In genomic region chr12:26196424-26196722, GRCh38 we compare ENCODE assay signal across 10 cellular contexts. TPM values are rescaled to one million over a fixed set of nuclear protein-coding genes. Genes with fewer than 3 reads are reported as not detected.
DNase-seq lines count a peak whose midpoint lies in the region; ATAC-seq, FAIRE-seq and TF ChIP-seq lines count a peak whose summit lies in the region.
"Had no signal": no experiment of that assay in that cellular context is flagged by ENCODE, and none has a peak within 500 bp of the region (broad histone marks: within the 10 kb centered on the region; RNA-seq: fewer than 3 reads in every experiment).

No MANE protein-coding gene starts in this region.

- H2AFZ ChIP-seq in keratinocyte (ENCODE audit: control insufficient read depth, low read length) (peak overlapping the region; percentile 97), smooth muscle cell (ENCODE audit: low read depth) (peak overlapping the region; percentile 86)

- H3K9ac ChIP-seq in HUES48 (ENCODE audit: low read depth, low read length) (no peak overlapping the region), keratinocyte (ENCODE audit: control insufficient read depth, extremely low read depth, insufficient read depth, low read length) (peak overlapping the region; percentile 34), smooth muscle cell (ENCODE audit: low read depth) (peak overlapping the region; percentile 67)

- dilution Hi-C loops in keratinocyte (cut with MboI; ENCODE audit: extremely low pct_ligation_motif_present, low sequenced_read_pairs) = no loop called here

- intact Hi-C loops in body of pancreas (cut with DNase I) = no loop called here

- H4K20me1 ChIP-seq in keratinocyte (ENCODE audit: control insufficient read depth, extremely low read depth, insufficient read depth, low read length) = no peaks in the 10 kb centered on the region
- no peaks in the 10 kb centered on the region for H4K20me1 ChIP-seq in smooth muscle cell (ENCODE audit: low read depth)

- H3K27ac ChIP-seq in HUES48 (ENCODE audit: low read depth, low read length) (no peak overlapping the region), body of pancreas (peak overlapping the region; percentile 70 to 86 (median 78)), keratinocyte (ENCODE audit: control insufficient read depth, insufficient read depth, low read length) (no peak overlapping the region), smooth muscle cell (ENCODE audit: low read depth) (peak overlapping the region; percentile 87)

- H3K4me2 ChIP-seq in keratinocyte (ENCODE audit: control insufficient read depth, extremely low read depth, insufficient read depth, low read depth, low read length) (peak overlapping the region; percentile 82), smooth muscle cell (peak overlapping the region; percentile 92)

- peaks cover 26% of the 10 kb centered on the region for H3F3A ChIP-seq in smooth muscle cell (ENCODE audit: low read depth)

- H3K9me1 ChIP-seq in keratinocyte (ENCODE audit: control insufficient read depth, extremely low read depth, insufficient read depth, low read length) = no peaks in the 10 kb centered on the region

- H3K4me3 ChIP-seq in HUES48 (ENCODE audit: low read depth, low read length) (peak overlapping the region; percentile 63), body of pancreas (no peak overlapping the region), keratinocyte (ENCODE audit: control insufficient read depth in 2 of 3, extremely low read depth in 1 of 3, insufficient read depth in 2 of 3, low read depth in 1 of 3, low read length in 3 of 3) (peak overlapping the region in 1 of 3 experiments; percentile 72), smooth muscle cell (peak overlapping the region; percentile 58)

- DNase-seq in body of pancreas = no peak
- no peak for DNase-seq in keratinocyte (ENCODE audit: low read depth, low spot score)
- DNase-seq in smooth muscle cell (lab: John Stamatoyannopoulos, UW; ENCODE audit: unreplicated experiment) = no peak
- DNase-seq in NCI-H2107 (lab: John Stamatoyannopoulos, UW) = no peak
- no peak for DNase-seq in NCI-H69 (lab: John Stamatoyannopoulos, UW)
- DNase-seq: effector CD4-positive, alpha-beta T cell; NCI-H2081 had no signal

- H3K79me2 ChIP-seq in keratinocyte (ENCODE audit: control insufficient read depth, insufficient read depth, low read length) (no peaks in the 10 kb centered on the region), smooth muscle cell (ENCODE audit: low read depth) (no peaks in the 10 kb centered on the region)

- H3K4me1 ChIP-seq in HUES48 (ENCODE audit: control insufficient read depth, insufficient read depth, low read length) = 0 out of 2 replicates have a peak, but pooled peaks cover 4% of the 10 kb centered on the region
- peaks cover 10% of the 10 kb centered on the region for H3K4me1 ChIP-seq in body of pancreas
- peaks cover 16% of the 10 kb centered on the region for H3K4me1 ChIP-seq in keratinocyte (ENCODE audit: control insufficient read depth, extremely low read depth, insufficient read depth, low read length)
- peaks cover 9% of the 10 kb centered on the region for H3K4me1 ChIP-seq in smooth muscle cell (ENCODE audit: low read depth)

- no peaks in the 10 kb centered on the region for H3K9me3 ChIP-seq in HUES48 (ENCODE audit: control insufficient read depth, insufficient read depth, low read length)
- H3K9me3 ChIP-seq in body of pancreas = no peaks in the 10 kb centered on the region
- no peaks in the 10 kb centered on the region for H3K9me3 ChIP-seq in keratinocyte (ENCODE audit: control insufficient read depth, low read depth, low read length)
- H3K9me3 ChIP-seq in smooth muscle cell (replicated peaks; ENCODE audit: low read depth) = no peaks in the 10 kb centered on the region

- ATAC-seq in body of pancreas (peak; percentile 11), HG02642 (IDR thresholded peaks at IDR 0.05; ENCODE audit: poor library complexity, unreplicated experiment) (no peak), GM21786 (IDR thresholded peaks at IDR 0.05; ENCODE audit: unreplicated experiment) (no peak)

- H3K36me3 ChIP-seq in HUES48 (ENCODE audit: control insufficient read depth, insufficient read depth, low read length) (no peaks in the 10 kb centered on the region), body of pancreas (replicated peaks in 1 of 2; ENCODE audit: insufficient read depth in 1 of 2, low read depth in 2 of 2) (no peaks in the 10 kb centered on the region), keratinocyte (ENCODE audit: control insufficient read depth in 2 of 2, extremely low read depth in 1 of 2, insufficient read depth in 2 of 2, low read length in 2 of 2) (no peaks in the 10 kb centered on the region), smooth muscle cell (ENCODE audit: low read depth) (no peaks in the 10 kb centered on the region)

- TF ChIP-seq POLR2A in body of pancreas (IDR thresholded peaks at IDR 0.05) = no peak

- 58 to 69% methylated on average over 5 of the region's 5 CpGs for WGBS in body of pancreas, 2 donors
- 45% methylated on average over 5 of the region's 5 CpGs for WGBS in smooth muscle cell (ENCODE audit: low lambda C conversion rate)

- TF ChIP-seq CTCF in body of pancreas (IDR thresholded peaks at IDR 0.05) = no peak
- TF ChIP-seq CTCF in keratinocyte (optimal IDR thresholded peaks at IDR 0.05 in 1 of 3, IDR thresholded peaks at IDR 0.05 in 1 of 3, conservative IDR thresholded peaks at IDR 0.05 in 1 of 3; ENCODE audit: extremely low read depth in 1 of 3, insufficient read depth in 2 of 3, low read length in 3 of 3) = no peak
- TF ChIP-seq CTCF in smooth muscle cell (IDR thresholded peaks at IDR 0.05; ENCODE audit: borderline replicate concordance, insufficient read depth, poor library complexity, severe bottlenecking) = no peak

- FAIRE-seq in keratinocyte (lab: Jason Lieb, UNC) = no peak

- H3K27me3 ChIP-seq in HUES48 (ENCODE audit: control insufficient read depth, insufficient read depth, low read length) (peaks cover 51% of the 10 kb centered on the region), body of pancreas (no peaks in the 10 kb centered on the region), keratinocyte (ENCODE audit: control insufficient read depth, extremely low read depth, insufficient read depth, low read length) (no peaks in the 10 kb centered on the region), smooth muscle cell (ENCODE audit: low read depth) (no peaks in the 10 kb centered on the region)

RNA-seq across cellular contexts. Expression of gene SSPN, which starts 1.0 kb away (rescaled TPM):
- total RNA-seq in body of pancreas (1 to 10 TPM; 3.3 to 6.7 TPM), smooth muscle cell (24.4 and 31.9 TPM in 2 replicates)
- polyA plus RNA-seq in keratinocyte (1.0 to 2.8 TPM (median 2.0 TPM) in 3 replicates), smooth muscle cell (18.8 and 22.6 TPM in 2 replicates)
- polyA plus RNA-seq in keratinocyte (2011; ENCODE audit: low read depth) = 0.47 TPM
- 2.2 and 2.6 TPM in 2 replicates for polyA plus RNA-seq in keratinocyte (2011; cell fraction: cytosol; rRNA removed)
- 1.4 and 2.2 TPM in 2 replicates for polyA plus RNA-seq in keratinocyte (2011; cell fraction: nucleus; rRNA removed)
- 1.4 and 2.0 TPM in 2 replicates for polyA plus RNA-seq in keratinocyte (2012; ENCODE audit: low replicate concordance)
- polyA minus RNA-seq in keratinocyte = 2.2 to 8.6 TPM (median 4.2 TPM) in 3 replicates
- 3.1 TPM for polyA minus RNA-seq in keratinocyte (2011; cell fraction: cytosol; rRNA and poly(A)+ RNA removed)
- polyA minus RNA-seq in keratinocyte (2011; cell fraction: nucleus; rRNA and poly(A)+ RNA removed) = 0.95 and 3.5 TPM in 2 replicates

Comparison
In these comparisons a context has a peak if more than half of its experiments do, and no peak if none do; other contexts are left out.
1. H3K27ac ChIP-seq: peak in body of pancreas (4 of 4) and smooth muscle cell (single experiment); none in HUES48 (single experiment) and keratinocyte (single experiment).
2. H3K4me3 ChIP-seq: peak in HUES48 (single experiment) and smooth muscle cell (single experiment); none in body of pancreas (0 of 2).